Comparison of ENCODE assay signal across 18 cellular contexts in the genomic region with DNA sequence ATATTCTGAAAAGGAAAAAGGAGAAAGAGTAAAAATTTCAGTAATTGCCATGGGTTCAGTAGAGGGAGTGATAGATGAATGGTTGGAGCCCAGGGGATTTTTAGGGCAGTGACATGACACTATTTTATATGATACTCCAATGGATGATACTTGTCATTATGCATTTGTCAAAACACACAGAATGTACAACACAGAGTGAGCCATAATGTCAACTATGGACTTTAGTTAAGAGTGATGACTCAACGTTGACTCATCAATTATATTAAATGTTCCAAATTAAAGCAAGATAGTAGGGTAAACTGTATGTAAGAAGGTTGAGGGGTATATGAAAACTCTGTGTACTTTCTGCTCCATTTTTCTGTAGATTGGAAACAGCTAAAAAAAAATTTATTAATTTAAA.
DNase-seq lines count a peak whose midpoint lies in the region; ATAC-seq and TF ChIP-seq lines count a peak whose summit lies in the region.
"Had no signal": no experiment of that assay in that cellular context is flagged by ENCODE, and none has a peak within 500 bp of the region (broad histone marks: within the 10 kb centered on the region; RNA-seq: fewer than 3 reads in every experiment).

No MANE protein-coding gene starts in this region.

- H3K27ac ChIP-seq in neural progenitor cell, result no peak overlapping the region
- H3K27ac ChIP-seq: BLaER1 treated with 17β-estradiol and CSF1 and Interleukin-3, amounts not matched to agents 10 nM and 100 nM; HL-60 had no signal

- no peak for TF ChIP-seq CTCF in fibroblast of mammary gland (conservative IDR thresholded peaks at IDR 0.05; ENCODE audit: control insufficient read depth, insufficient read depth, low read depth, low read length)
- no peak for TF ChIP-seq CTCF in neural progenitor cell (IDR thresholded peaks at IDR 0.05)

- no peaks in the 10 kb centered on the region for H3K27me3 Mint-ChIP-seq in neural progenitor cell (ENCODE audit: insufficient read depth, low read depth)

- no peaks in the 10 kb centered on the region for H3K79me2 ChIP-seq in neural progenitor cell (ENCODE audit: low read depth)

- H3K4me2 ChIP-seq in neural progenitor cell, result no peak overlapping the region
- H3K4me2 ChIP-seq: BLaER1 treated with 17β-estradiol and CSF1 and Interleukin-3, amounts not matched to agents 10 nM and 100 nM; GM23338 had no signal

- H3K4me1 ChIP-seq in neural progenitor cell, result no peaks in the 10 kb centered on the region

- peaks cover 3% of the 10 kb centered on the region for H3K9me3 Mint-ChIP-seq in neural progenitor cell

- no peaks in the 10 kb centered on the region for H3K4me1 Mint-ChIP-seq in neural progenitor cell
- H3K4me1 Mint-ChIP-seq: GM23338 had no signal

- no peaks in the 10 kb centered on the region for H3K27me3 ChIP-seq in neural progenitor cell
- H3K27me3 ChIP-seq: BLaER1 treated with 17β-estradiol and CSF1 and Interleukin-3, amounts not matched to agents 10 nM and 100 nM; MG63 had no signal

- H4K20me1 ChIP-seq in neural progenitor cell (ENCODE audit: low read depth), result no peaks in the 10 kb centered on the region
- H4K20me1 ChIP-seq: BLaER1 treated with 17β-estradiol and CSF1 and Interleukin-3, amounts not matched to agents 10 nM and 100 nM had no signal

- no peak overlapping the region for H3K4me3 Mint-ChIP-seq in neural progenitor cell
- H3K4me3 Mint-ChIP-seq: GM23338 had no signal

- no peak overlapping the region for H3K4me3 ChIP-seq in fibroblast of mammary gland (ENCODE audit: control insufficient read depth, low read depth, low read length)
- H3K4me3 ChIP-seq in neural progenitor cell, result no peak overlapping the region
- H3K4me3 ChIP-seq: BLaER1 treated with 17β-estradiol and CSF1 and Interleukin-3, amounts not matched to agents 10 nM and 100 nM; GM12878; GM23338; MG63 had no signal

- H3K9ac ChIP-seq in neural progenitor cell, result no peak overlapping the region
- H3K9ac ChIP-seq: BLaER1 treated with 17β-estradiol and CSF1 and Interleukin-3, amounts not matched to agents 10 nM and 100 nM had no signal

- no peak for ATAC-seq in GM18511 (IDR thresholded peaks at IDR 0.05; ENCODE audit: unreplicated experiment)
- ATAC-seq: GM12878, GM23338 had no signal

- no peak overlapping the region for H3K27ac Mint-ChIP-seq in neural progenitor cell
- H3K27ac Mint-ChIP-seq: GM23338 had no signal

- no peaks in the 10 kb centered on the region for H3F3A ChIP-seq in neural progenitor cell (ENCODE audit: low read depth)

- H3K36me3 ChIP-seq in neural progenitor cell, result no peaks in the 10 kb centered on the region
- H3K36me3 ChIP-seq: BLaER1 treated with 17β-estradiol and CSF1 and Interleukin-3, amounts not matched to agents 10 nM and 100 nM; MG63 had no signal

- H3K9me3 ChIP-seq in neural progenitor cell (ENCODE audit: low read depth), result no peaks in the 10 kb centered on the region
- H3K9me3 ChIP-seq: MG63 had no signal

- H3K36me3 Mint-ChIP-seq in neural progenitor cell, result no peaks in the 10 kb centered on the region

- DNase-seq in DMS53 (lab: John Stamatoyannopoulos, UW) (peak; percentile 53), HT-29 (ENCODE audit: low spot score) (peak; percentile 3), SW480 (ENCODE audit: low spot score) (peak; percentile 18), fibroblast of mammary gland (ENCODE audit: low read depth) (peak; percentile 22), NCI-H2107 (lab: John Stamatoyannopoulos, UW) (no peak), neural progenitor cell (ENCODE audit: low spot score) (no peak)
- DNase-seq: KBM-7, MG63, NCI-H1105, NCI-H187 treated with DMSO at 0.1 percent for 48 hours, NCI-H510A treated with DMSO at 0.1 percent for 48 hours, SIG-M5, T-helper 2 cell had no signal

- H2AFZ ChIP-seq in neural progenitor cell (replicated peaks), result no peak overlapping the region
- H2AFZ ChIP-seq: GM23338 had no signal

Comparison
In these comparisons a context has a peak if more than half of its experiments do, and no peak if none do; other contexts are left out.
1. DNase-seq: peak in DMS53 (single experiment), HT-29 (single experiment), SW480 (single experiment) and fibroblast of mammary gland (single experiment); none in NCI-H2107 (single experiment) and neural progenitor cell (single experiment).